1 cellular context compared by ENCODE assay signal in the genomic region with DNA sequence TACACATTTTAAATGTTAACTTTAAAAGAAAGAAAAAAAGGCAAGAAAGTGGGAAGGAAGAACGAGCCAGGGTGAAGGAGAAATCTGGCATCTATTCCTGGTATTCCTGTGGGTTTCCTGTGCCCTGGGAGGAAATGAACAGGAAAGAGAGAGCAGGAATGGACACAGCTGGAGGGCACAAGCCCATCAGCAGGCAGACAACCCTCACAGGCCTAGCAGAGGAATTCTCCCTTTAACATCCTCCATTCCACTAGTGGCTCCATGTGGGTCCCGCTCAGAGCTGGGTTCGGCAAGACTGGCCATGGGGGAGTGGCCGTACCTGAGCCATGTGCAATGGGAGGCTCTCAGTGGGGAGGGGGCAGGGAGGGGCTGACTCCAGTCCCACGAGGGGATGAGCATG.
A peak's percentile ranks its signal among the peaks of the same experiment; 100 is the strongest.
TF ChIP-seq lines count a peak whose summit lies in the region.

No MANE protein-coding gene starts in this region.

TF ChIP-seq in endothelial cell of umbilical vein, 7 proteins besides CTCF, POLR2A, EP300 and RAD21:
- TF ChIP-seq JUN (IDR thresholded peaks at IDR 0.05; ENCODE audit: borderline replicate concordance, insufficient read depth, insufficient read length, low read depth) (no peak), GATA2 (IDR thresholded peaks at IDR 0.05; ENCODE audit: insufficient read depth, insufficient read length, low read depth, low read length) (no peak), POLR2AphosphoS5 (IDR thresholded peaks at IDR 0.05; ENCODE audit: insufficient read depth, low read depth, low read length) (peak; percentile 58), EZH2 (IDR thresholded peaks at IDR 0.05; ENCODE audit: borderline replicate concordance, low read depth, low read length, severe bottlenecking) (no peak), FOS (IDR thresholded peaks at IDR 0.05; ENCODE audit: borderline replicate concordance, insufficient read depth, low read length) (no peak), MYC (IDR thresholded peaks at IDR 0.05; ENCODE audit: low read depth, low read length) (no peak)
- TF ChIP-seq, protein P1, sequence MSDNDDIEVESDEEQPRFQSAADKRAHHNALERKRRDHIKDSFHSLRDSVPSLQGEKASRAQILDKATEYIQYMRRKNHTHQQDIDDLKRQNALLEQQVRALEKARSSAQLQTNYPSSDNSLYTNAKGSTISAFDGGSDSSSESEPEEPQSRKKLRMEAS (IDR thresholded peaks at IDR 0.05; ENCODE audit: insufficient read depth, insufficient read length) = no peak
